Comparison of ENCODE assay signal across 9 cellular contexts in genomic region chr1:32239335-32239734, GRCh38. TPM values are rescaled to one million over a fixed set of nuclear protein-coding genes. Genes with fewer than 3 reads are reported as not detected.
DNase-seq lines count a peak whose midpoint lies in the region; ATAC-seq and TF ChIP-seq lines count a peak whose summit lies in the region.
"Had no signal": no experiment of that assay in that cellular context is flagged by ENCODE, and none has a peak within 500 bp of the region (broad histone marks: within the 10 kb centered on the region; RNA-seq: fewer than 3 reads in every experiment).

No MANE protein-coding gene starts in this region.

- DNase-seq in NCI-H2227 (lab: John Stamatoyannopoulos, UW; ENCODE audit: unreplicated experiment) (peak; percentile 28), NCI-H2227 treated with DMSO at 0.1 percent for 48 hours (lab: John Stamatoyannopoulos, UW) (no peak), NCI-H2171 (lab: John Stamatoyannopoulos, UW) (peak; percentile 79), progenitor cell of endocrine pancreas (ENCODE audit: low spot score, unreplicated experiment) (no peak), inferior parietal cortex (ENCODE audit: extremely low spot score) (no peak)
- no peak for DNase-seq in effector memory CD8-positive, alpha-beta T cell
- no peak for DNase-seq in stimulated activated CD4-positive, alpha-beta T cell treated with anti-CD3 and anti-CD28 coated beads, Interleukin-12 subunit alpha, Interleukin-12 subunit beta, amount 100 ng/mL, for 4 hours
- DNase-seq: NCI-H446 had no signal

- peaks cover 8 to 14% of the 10 kb centered on the region in 2 donors for H3K4me1 Mint-ChIP-seq in effector memory CD8-positive, alpha-beta T cell (ENCODE audit: low read depth in 2 of 2)
- peaks cover 14% of the 10 kb centered on the region for H3K4me1 Mint-ChIP-seq in progenitor cell of endocrine pancreas (ENCODE audit: low read depth)

- peaks cover 3% of the 10 kb centered on the region for H3K36me3 Mint-ChIP-seq in effector memory CD8-positive, alpha-beta T cell (ENCODE audit: insufficient read depth)
- H3K36me3 Mint-ChIP-seq in progenitor cell of endocrine pancreas (ENCODE audit: insufficient read depth): peaks cover 4% of the 10 kb centered on the region

- no peak overlapping the region for H3K27ac Mint-ChIP-seq in effector memory CD8-positive, alpha-beta T cell
- peak overlapping the region; percentile 91 for H3K27ac Mint-ChIP-seq in progenitor cell of endocrine pancreas

- no peaks in the 10 kb centered on the region for H3K27me3 Mint-ChIP-seq in effector memory CD8-positive, alpha-beta T cell
- H3K27me3 Mint-ChIP-seq in progenitor cell of endocrine pancreas: no peaks in the 10 kb centered on the region

- no peak for TF ChIP-seq CTCF in progenitor cell of endocrine pancreas (IDR thresholded peaks at IDR 0.05; ENCODE audit: unreplicated experiment)

- H3K9me3 Mint-ChIP-seq in effector memory CD8-positive, alpha-beta T cell: no peaks in the 10 kb centered on the region
- no peaks in the 10 kb centered on the region for H3K9me3 Mint-ChIP-seq in progenitor cell of endocrine pancreas (ENCODE audit: low read depth)

- H3K4me3 Mint-ChIP-seq in effector memory CD8-positive, alpha-beta T cell: peak overlapping the region; percentile 89 to 91
- peak overlapping the region; percentile 72 for H3K4me3 Mint-ChIP-seq in progenitor cell of endocrine pancreas (ENCODE audit: low read depth)

- ATAC-seq in effector memory CD8-positive, alpha-beta T cell (replicated peaks): no peak
- ATAC-seq in HG03095 (IDR thresholded peaks at IDR 0.05; ENCODE audit: unreplicated experiment): no peak

RNA-seq across cellular contexts. Expression of gene FAM167B, which starts 7.7 kb away (rescaled TPM):
- total RNA-seq in progenitor cell of endocrine pancreas: 3.8 and 4.4 TPM in 2 replicates

RNA-seq across cellular contexts. Expression of gene LCK, which starts 11.7 kb away (rescaled TPM):
- total RNA-seq in progenitor cell of endocrine pancreas: 0.77 and 1.2 TPM in 2 replicates

RNA-seq across cellular contexts. Expression of gene EIF3I, which starts 17.1 kb away (rescaled TPM):
- 143 and 145 TPM in 2 replicates for total RNA-seq in progenitor cell of endocrine pancreas

RNA-seq across cellular contexts. Expression of gene TMEM234, which starts 17.2 kb away (rescaled TPM):
- 43.2 and 49.2 TPM in 2 replicates for total RNA-seq in progenitor cell of endocrine pancreas

RNA-seq across cellular contexts. Expression of gene DCDC2B, which starts 30.4 kb away (rescaled TPM):
- not detected in 2 replicates for total RNA-seq in progenitor cell of endocrine pancreas

Comparison
In these comparisons a context has a peak if more than half of its experiments do, and no peak if none do; other contexts are left out.
1. DNase-seq: peak in NCI-H2227 (single experiment) and NCI-H2171 (single experiment); none in NCI-H2227 treated with DMSO at 0.1 percent for 48 hours (single experiment), effector memory CD8-positive, alpha-beta T cell (0 of 3), progenitor cell of endocrine pancreas (single experiment), stimulated activated CD4-positive, alpha-beta T cell treated with anti-CD3 and anti-CD28 coated beads, Interleukin-12 subunit alpha, Interleukin-12 subunit beta, amount 100 ng/mL, for 4 hours (single experiment) and inferior parietal cortex (single experiment).